Comparison of ENCODE assay signal across 1 cellular context in the genomic region with DNA sequence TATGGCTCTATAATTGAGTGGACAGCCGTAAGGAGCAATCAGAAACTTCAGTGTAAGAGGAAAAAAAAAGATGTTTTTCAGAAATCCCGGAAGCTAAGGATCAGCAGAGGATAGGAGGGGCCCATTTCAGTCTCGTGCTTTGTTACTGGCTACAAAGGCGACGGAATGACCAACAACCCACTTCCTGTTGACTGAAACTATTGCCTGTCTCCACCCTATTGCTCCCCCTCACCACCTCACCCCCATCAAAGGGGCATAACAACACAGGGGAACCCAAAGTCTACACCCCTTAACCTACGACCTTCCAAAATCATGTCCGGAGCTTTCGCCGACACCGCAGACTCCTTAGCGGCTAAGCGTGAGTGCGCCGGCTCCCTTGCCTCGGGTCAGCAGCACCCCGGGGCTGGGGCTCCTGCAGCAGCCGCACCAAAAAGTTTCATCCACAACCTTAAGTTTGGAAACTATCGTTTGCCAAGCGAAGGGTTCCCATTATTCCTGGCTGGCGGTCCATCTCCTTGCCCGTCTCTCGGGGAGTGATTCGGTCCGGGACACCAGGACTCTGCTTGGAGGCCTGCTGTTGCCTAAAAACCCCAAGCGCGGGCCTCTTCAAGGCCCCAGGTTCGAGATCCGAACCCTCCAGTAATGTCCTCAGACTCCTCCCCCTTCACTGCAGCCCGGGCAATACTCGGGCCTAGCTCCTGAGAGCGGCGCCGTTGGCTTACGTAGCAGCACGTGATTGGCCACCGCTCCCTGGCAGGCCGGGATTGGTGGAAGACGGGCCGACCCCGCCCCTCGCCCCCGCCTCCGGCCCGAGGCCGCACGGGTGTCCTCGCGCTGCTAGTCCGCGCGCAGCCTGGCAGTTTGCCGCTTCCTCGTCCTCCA.
A peak's percentile ranks its signal among the peaks of the same experiment; 100 is the strongest.
TF ChIP-seq lines count a peak whose summit lies in the region.

TPP2 (plus strand) TSS at position 840 of the 882 bp plus-strand sequence. CDS start 53 bp downstream, outside the sequence.

TF ChIP-seq in HepG2, 621 proteins besides CTCF, POLR2A, EP300 and RAD21 (continued from another document and continues in another):
- TF ChIP-seq TFE3 (CRISPR knock-in tag; IDR thresholded peaks at IDR 0.05) (peak; percentile 70), PRDM15 (CRISPR knock-in tag; IDR thresholded peaks at IDR 0.05) (no peak), DBP (CRISPR knock-in tag; IDR thresholded peaks at IDR 0.05; ENCODE audit: not compliant biosample characterization) (no peak), TFDP2 (CRISPR knock-in tag; IDR thresholded peaks at IDR 0.05) (peak; percentile 82), BRD4 (CRISPR knock-in tag; IDR thresholded peaks at IDR 0.05) (no peak), ATF7-NPFF (CRISPR knock-in tag; IDR thresholded peaks at IDR 0.05; ENCODE audit: low read depth) (peak; percentile 57; the same call in 1 of the 2 replicates), NFKB2 (CRISPR knock-in tag; IDR thresholded peaks at IDR 0.05; ENCODE audit: borderline replicate concordance) (no peak), EHMT2 (IDR thresholded peaks at IDR 0.05; ENCODE audit: borderline replicate concordance, low read depth, low read length) (no peak), YEATS2 (CRISPR knock-in tag; IDR thresholded peaks at IDR 0.05; ENCODE audit: borderline replicate concordance) (no peak; the same call in 1 of the 2 replicates), SOX6 (IDR thresholded peaks at IDR 0.05) (no peak), SOX6 (CRISPR knock-in tag; IDR thresholded peaks at IDR 0.05) (peak; percentile 58), ZNF576 (CRISPR knock-in tag; IDR thresholded peaks at IDR 0.05) (0 out of 2 replicates have a peak, but pooled peaks have one; percentile 47), REXO4 (CRISPR knock-in tag; IDR thresholded peaks at IDR 0.05; ENCODE audit: borderline replicate concordance) (no peak), NFATC3 (CRISPR knock-in tag; IDR thresholded peaks at IDR 0.05) (0 out of 2 replicates have a peak, but pooled peaks have one; percentile 35), NCOR1 (IDR thresholded peaks at IDR 0.05; ENCODE audit: borderline replicate concordance, low read length) (no peak; the same call in 1 of the 2 replicates), ZNF121 (CRISPR knock-in tag; IDR thresholded peaks at IDR 0.05) (no peak), BRCA1 (CRISPR knock-in tag; IDR thresholded peaks at IDR 0.05) (no peak), EEA1 (CRISPR knock-in tag; IDR thresholded peaks at IDR 0.05; ENCODE audit: borderline replicate concordance) (no peak), ELF3 (CRISPR knock-in tag; IDR thresholded peaks at IDR 0.05) (peak; percentile 65), CC2D1A (CRISPR knock-in tag; IDR thresholded peaks at IDR 0.05) (no peak), PTBP1 (IDR thresholded peaks at IDR 0.05; ENCODE audit: low read depth, low read length, poor library complexity, severe bottlenecking) (no peak), TAF1 (CRISPR knock-in tag; IDR thresholded peaks at IDR 0.05) (peak; percentile 87; the same call in 1 of the 2 replicates), GABPB1 (CRISPR knock-in tag; IDR thresholded peaks at IDR 0.05) (peak; percentile 81), CBX2 (IDR thresholded peaks at IDR 0.05; ENCODE audit: low read depth, low read length) (no peak), CBX2 (CRISPR knock-in tag; IDR thresholded peaks at IDR 0.05; ENCODE audit: low read depth) (no peak), PHF5A (CRISPR knock-in tag; IDR thresholded peaks at IDR 0.05; ENCODE audit: low read depth, unreplicated experiment) (no peak), ZNF136 (CRISPR knock-in tag; IDR thresholded peaks at IDR 0.05; ENCODE audit: low read depth) (no peak), ZNF3 (CRISPR knock-in tag; IDR thresholded peaks at IDR 0.05) (peak; percentile 31; the same call in 1 of the 2 replicates), ZNF569 (CRISPR knock-in tag; IDR thresholded peaks at IDR 0.05; ENCODE audit: borderline replicate concordance) (no peak), KDM6A (CRISPR knock-in tag; IDR thresholded peaks at IDR 0.05; ENCODE audit: low read depth) (no peak), ZNF652 (CRISPR knock-in tag; IDR thresholded peaks at IDR 0.05; ENCODE audit: borderline replicate concordance, low read depth) (no peak), ZNF878 (CRISPR knock-in tag; IDR thresholded peaks at IDR 0.05) (no peak), ZNF850 (CRISPR knock-in tag; conservative IDR thresholded peaks at IDR 0.05) (no peak), PRPF4 (IDR thresholded peaks at IDR 0.05; ENCODE audit: low read depth, low read length, poor library complexity, severe bottlenecking) (no peak), ZSCAN21 (CRISPR knock-in tag; IDR thresholded peaks at IDR 0.05; ENCODE audit: borderline replicate concordance) (no peak), HNRNPH1 (optimal IDR thresholded peaks at IDR 0.05; ENCODE audit: low read depth, low read length) (no peak), KDM2A (CRISPR knock-in tag; IDR thresholded peaks at IDR 0.05; ENCODE audit: borderline replicate concordance, low read depth) (peak; percentile 81; the same call in 1 of the 2 replicates), GLI4 (CRISPR knock-in tag; IDR thresholded peaks at IDR 0.05; ENCODE audit: borderline replicate concordance) (no peak), FUBP1 (CRISPR knock-in tag; IDR thresholded peaks at IDR 0.05; ENCODE audit: borderline replicate concordance) (no peak), ZNF138 (CRISPR knock-in tag; IDR thresholded peaks at IDR 0.05; ENCODE audit: low read depth) (no peak), ZNF724P (CRISPR knock-in tag; IDR thresholded peaks at IDR 0.05; ENCODE audit: borderline replicate concordance) (no peak; the same call in 1 of the 2 replicates), HNF4G (IDR thresholded peaks at IDR 0.05; ENCODE audit: borderline replicate concordance, low read depth, low read length) (no peak), HNF4G (CRISPR knock-in tag; IDR thresholded peaks at IDR 0.05; ENCODE audit: borderline replicate concordance, low read depth) (no peak), MXI1 (IDR thresholded peaks at IDR 0.05; ENCODE audit: borderline replicate concordance, low read depth, low read length) (peak; percentile 89; the same call in 2 of the 3 replicates), ZNF33A (CRISPR knock-in tag; IDR thresholded peaks at IDR 0.05; ENCODE audit: borderline replicate concordance) (no peak), TMF1 (CRISPR knock-in tag; IDR thresholded peaks at IDR 0.05; ENCODE audit: low read depth) (no peak), ZNF772 (CRISPR knock-in tag; IDR thresholded peaks at IDR 0.05) (no peak; the same call in 1 of the 2 replicates), CHD2 (IDR thresholded peaks at IDR 0.05; ENCODE audit: low read depth, low read length) (no peak), ZNF180 (CRISPR knock-in tag; IDR thresholded peaks at IDR 0.05; ENCODE audit: borderline replicate concordance, low read depth) (no peak), XBP1 (CRISPR knock-in tag; IDR thresholded peaks at IDR 0.05) (no peak), NFE2 (CRISPR knock-in tag; IDR thresholded peaks at IDR 0.05) (no peak), SNAPC2 (CRISPR knock-in tag; IDR thresholded peaks at IDR 0.05) (peak; percentile 4; the same call in 1 of the 2 replicates), IKZF4 (CRISPR knock-in tag; IDR thresholded peaks at IDR 0.05; ENCODE audit: borderline replicate concordance, low read depth, not compliant biosample characterization) (no peak), ZNF713 (CRISPR knock-in tag; IDR thresholded peaks at IDR 0.05) (no peak), HIVEP1 (CRISPR knock-in tag; IDR thresholded peaks at IDR 0.05) (peak; percentile 38; the same call in 1 of the 2 replicates), KLF6 (CRISPR knock-in tag; IDR thresholded peaks at IDR 0.05) (0 out of 2 replicates have a peak, but pooled peaks have one; percentile 18)
- TF ChIP-seq, protein P1, sequence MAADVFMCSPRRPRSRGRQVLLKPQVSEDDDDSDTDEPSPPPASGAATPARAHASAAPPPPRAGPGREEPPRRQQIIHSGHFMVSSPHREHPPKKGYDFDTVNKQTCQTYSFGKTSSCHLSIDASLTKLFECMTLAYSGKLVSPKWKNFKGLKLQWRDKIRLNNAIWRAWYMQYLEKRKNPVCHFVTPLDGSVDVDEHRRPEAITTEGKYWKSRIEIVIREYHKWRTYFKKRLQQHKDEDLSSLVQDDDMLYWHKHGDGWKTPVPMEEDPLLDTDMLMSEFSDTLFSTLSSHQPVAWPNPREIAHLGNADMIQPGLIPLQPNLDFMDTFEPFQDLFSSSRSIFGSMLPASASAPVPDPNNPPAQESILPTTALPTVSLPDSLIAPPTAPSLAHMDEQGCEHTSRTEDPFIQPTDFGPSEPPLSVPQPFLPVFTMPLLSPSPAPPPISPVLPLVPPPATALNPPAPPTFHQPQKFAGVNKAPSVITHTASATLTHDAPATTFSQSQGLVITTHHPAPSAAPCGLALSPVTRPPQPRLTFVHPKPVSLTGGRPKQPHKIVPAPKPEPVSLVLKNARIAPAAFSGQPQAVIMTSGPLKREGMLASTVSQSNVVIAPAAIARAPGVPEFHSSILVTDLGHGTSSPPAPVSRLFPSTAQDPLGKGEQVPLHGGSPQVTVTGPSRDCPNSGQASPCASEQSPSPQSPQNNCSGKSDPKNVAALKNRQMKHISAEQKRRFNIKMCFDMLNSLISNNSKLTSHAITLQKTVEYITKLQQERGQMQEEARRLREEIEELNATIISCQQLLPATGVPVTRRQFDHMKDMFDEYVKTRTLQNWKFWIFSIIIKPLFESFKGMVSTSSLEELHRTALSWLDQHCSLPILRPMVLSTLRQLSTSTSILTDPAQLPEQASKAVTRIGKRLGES (CRISPR knock-in tag; IDR thresholded peaks at IDR 0.05; ENCODE audit: borderline replicate concordance) = no peak
